ENCODE assay signal across 1 cellular context in the genomic region with DNA sequence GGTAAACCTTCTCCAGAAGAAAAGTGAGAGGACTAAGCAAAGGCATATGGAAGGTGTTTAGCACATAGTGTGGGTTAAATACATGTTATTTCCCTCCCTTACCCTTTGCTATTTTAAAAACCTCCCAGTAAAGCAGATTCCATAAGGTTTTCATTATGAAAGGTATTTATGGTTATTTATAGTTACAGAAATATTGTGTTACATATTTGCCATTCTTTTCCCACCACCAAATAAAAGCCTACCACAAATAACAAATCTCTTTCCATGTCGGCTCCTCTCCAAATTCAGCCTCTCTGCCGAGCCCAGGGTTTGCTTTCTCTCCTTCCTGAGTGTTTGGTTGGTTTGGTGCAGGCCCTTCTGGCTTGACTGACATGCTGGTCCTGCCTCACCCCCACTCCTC.
A peak's percentile ranks its signal among the peaks of the same experiment; 100 is the strongest.
TF ChIP-seq lines count a peak whose summit lies in the region.

No MANE protein-coding gene starts in this region.

TF ChIP-seq in SK-N-SH, 30 proteins besides CTCF, POLR2A, EP300 and RAD21:
- TF ChIP-seq, protein P1, sequence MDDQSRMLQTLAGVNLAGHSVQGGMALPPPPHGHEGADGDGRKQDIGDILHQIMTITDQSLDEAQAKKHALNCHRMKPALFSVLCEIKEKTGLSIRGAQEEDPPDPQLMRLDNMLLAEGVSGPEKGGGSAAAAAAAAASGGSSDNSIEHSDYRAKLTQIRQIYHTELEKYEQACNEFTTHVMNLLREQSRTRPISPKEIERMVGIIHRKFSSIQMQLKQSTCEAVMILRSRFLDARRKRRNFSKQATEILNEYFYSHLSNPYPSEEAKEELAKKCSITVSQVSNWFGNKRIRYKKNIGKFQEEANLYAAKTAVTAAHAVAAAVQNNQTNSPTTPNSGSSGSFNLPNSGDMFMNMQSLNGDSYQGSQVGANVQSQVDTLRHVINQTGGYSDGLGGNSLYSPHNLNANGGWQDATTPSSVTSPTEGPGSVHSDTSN (IDR thresholded peaks at IDR 0.05), result no peak
- TF ChIP-seq MXI1 (IDR thresholded peaks at IDR 0.05; ENCODE audit: low read depth, low read length) (no peak), TCF12 (IDR thresholded peaks at IDR 0.05) (peak; percentile 50), MEF2A (IDR thresholded peaks at IDR 0.05; ENCODE audit: borderline replicate concordance, low read depth) (peak; percentile 28; the same call in 1 of the 2 replicates)
- TF ChIP-seq, protein P2, sequence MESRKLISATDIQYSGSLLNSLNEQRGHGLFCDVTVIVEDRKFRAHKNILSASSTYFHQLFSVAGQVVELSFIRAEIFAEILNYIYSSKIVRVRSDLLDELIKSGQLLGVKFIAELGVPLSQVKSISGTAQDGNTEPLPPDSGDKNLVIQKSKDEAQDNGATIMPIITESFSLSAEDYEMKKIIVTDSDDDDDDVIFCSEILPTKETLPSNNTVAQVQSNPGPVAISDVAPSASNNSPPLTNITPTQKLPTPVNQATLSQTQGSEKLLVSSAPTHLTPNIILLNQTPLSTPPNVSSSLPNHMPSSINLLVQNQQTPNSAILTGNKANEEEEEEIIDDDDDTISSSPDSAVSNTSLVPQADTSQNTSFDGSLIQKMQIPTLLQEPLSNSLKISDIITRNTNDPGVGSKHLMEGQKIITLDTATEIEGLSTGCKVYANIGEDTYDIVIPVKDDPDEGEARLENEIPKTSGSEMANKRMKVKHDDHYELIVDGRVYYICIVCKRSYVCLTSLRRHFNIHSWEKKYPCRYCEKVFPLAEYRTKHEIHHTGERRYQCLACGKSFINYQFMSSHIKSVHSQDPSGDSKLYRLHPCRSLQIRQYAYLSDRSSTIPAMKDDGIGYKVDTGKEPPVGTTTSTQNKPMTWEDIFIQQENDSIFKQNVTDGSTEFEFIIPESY (IDR thresholded peaks at IDR 0.05; ENCODE audit: borderline replicate concordance, low read depth), result no peak
- TF ChIP-seq, protein P3, sequence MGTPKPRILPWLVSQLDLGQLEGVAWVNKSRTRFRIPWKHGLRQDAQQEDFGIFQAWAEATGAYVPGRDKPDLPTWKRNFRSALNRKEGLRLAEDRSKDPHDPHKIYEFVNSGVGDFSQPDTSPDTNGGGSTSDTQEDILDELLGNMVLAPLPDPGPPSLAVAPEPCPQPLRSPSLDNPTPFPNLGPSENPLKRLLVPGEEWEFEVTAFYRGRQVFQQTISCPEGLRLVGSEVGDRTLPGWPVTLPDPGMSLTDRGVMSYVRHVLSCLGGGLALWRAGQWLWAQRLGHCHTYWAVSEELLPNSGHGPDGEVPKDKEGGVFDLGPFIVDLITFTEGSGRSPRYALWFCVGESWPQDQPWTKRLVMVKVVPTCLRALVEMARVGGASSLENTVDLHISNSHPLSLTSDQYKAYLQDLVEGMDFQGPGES (IDR thresholded peaks at IDR 0.05; ENCODE audit: low read depth, low read length), result no peak
